In the genomic region with DNA sequence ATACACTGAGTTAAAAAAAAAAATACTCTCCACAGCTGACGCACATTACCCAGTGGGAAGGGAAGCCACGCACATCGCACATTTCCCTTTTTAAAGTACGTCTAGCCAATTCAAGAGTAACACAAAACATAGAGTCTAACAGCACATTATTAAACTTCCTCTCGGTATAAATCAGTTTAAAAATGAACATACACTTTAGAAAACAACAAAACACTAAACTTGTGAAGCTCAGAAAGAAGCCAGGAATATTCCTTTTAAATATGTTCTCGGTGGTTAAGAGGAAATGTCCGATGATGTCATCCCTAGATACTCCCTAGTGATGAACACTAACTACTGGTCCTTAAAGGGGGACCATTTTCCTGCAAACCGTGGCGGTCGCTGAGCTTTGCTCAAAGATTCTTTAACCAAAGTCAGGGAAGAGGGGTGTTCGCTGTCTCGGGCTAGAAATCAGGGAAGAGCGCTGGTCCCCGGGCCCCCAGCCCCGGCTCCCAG, we compare ENCODE assay signal across 8 cellular contexts. TPM values are rescaled to one million over a fixed set of nuclear protein-coding genes. Genes with fewer than 3 reads are reported as not detected.
DNase-seq lines count a peak whose midpoint lies in the region; ATAC-seq and TF ChIP-seq lines count a peak whose summit lies in the region.

No MANE protein-coding gene starts in this region.

- H4K20me1 ChIP-seq in IMR-90 (ENCODE audit: insufficient read depth, low read length), result no peaks in the 10 kb centered on the region

- DNase-seq in SKM-1 treated with dmso at 0.1 percent for 144 hours (lab: John Stamatoyannopoulos, UW; ENCODE audit: unreplicated experiment), result peak; percentile 19
- DNase-seq in SKM-1 (lab: John Stamatoyannopoulos, UW; ENCODE audit: unreplicated experiment), result no peak
- DNase-seq in IMR-90, result peak; percentile 62
- peak in 10 of 34 experiments; percentile 1 to 35 (median 4) for DNase-seq in T-cell
- DNase-seq in epidermal melanocyte (ENCODE audit: insufficient read length, low spot score), result peak; percentile 34
- DNase-seq in uterus, result no peak

- peak overlapping the region; percentile 56 to 68 for H3K27ac Mint-ChIP-seq in T-cell

- peaks cover 11 to 15% of the 10 kb centered on the region in 2 experiments for H3K79me1 ChIP-seq in IMR-90 (ENCODE audit: low read depth in 1 of 2, low read length in 2 of 2)

- no TSS peak for BruUV-seq in IMR-90 (replicated peaks; lab: Mats Ljungman, UMichigan)

- H3K4me1 ChIP-seq in IMR-90 (ENCODE audit: control insufficient read depth, insufficient read depth, low read length), result no peaks in the 10 kb centered on the region; the same call in 1 of the 2 replicates
- no peaks in the 10 kb centered on the region for H3K4me1 ChIP-seq in mononuclear cell (ENCODE audit: insufficient read depth, low read length)
- no peaks in the 10 kb centered on the region for H3K4me1 ChIP-seq in uterus

- TF ChIP-seq CTCF in IMR-90 (conservative IDR thresholded peaks at IDR 0.05; ENCODE audit: low read depth, low read length) (no peak), uterus (IDR thresholded peaks at IDR 0.05) (no peak)

- TF ChIP-seq POLR2A in IMR-90 (IDR thresholded peaks at IDR 0.05; ENCODE audit: low read depth, low read length) (no peak), uterus (IDR thresholded peaks at IDR 0.05) (no peak)

- peaks cover 8 to 23% of the 10 kb centered on the region in 2 donors for H3K27me3 Mint-ChIP-seq in T-cell

- intact Hi-C loops in IMR-90 (cut with micrococcal nuclease), result no loop called here
- intact Hi-C loops in uterus (cut with DNase I; ENCODE audit: low total_unique reads), result no loop called here

- H3K9me3 ChIP-seq in IMR-90 (ENCODE audit: control insufficient read depth, insufficient read depth, low read length) (no peaks in the 10 kb centered on the region), mononuclear cell (ENCODE audit: low read depth, low read length) (no peaks in the 10 kb centered on the region), uterus (no peaks in the 10 kb centered on the region)

- H3K9ac ChIP-seq in IMR-90 (ENCODE audit: low read depth, low read length), result 0 out of 2 replicates have a peak overlapping the region, but pooled peaks have one; percentile 52

- no peak overlapping the region for H2AK5ac ChIP-seq in IMR-90 (ENCODE audit: low read depth, low read length)

- H3K4me1 Mint-ChIP-seq in T-cell, result peaks cover 18 to 20% (median 20%) of the 10 kb centered on the region in 3 donors

- H2AK9ac ChIP-seq in IMR-90 (replicated peaks; ENCODE audit: low read depth, low read length, poor library complexity), result peak overlapping the region; percentile 70

- in situ Hi-C loops in IMR-90 (cut with MboI; ENCODE audit: low sequenced_read_pairs), result no loop called here

- POLR2A ChIA-PET in IMR-90 (lab: Charles Lee; ENCODE audit: unreplicated experiment), result no interaction called here
- POLR2A ChIA-PET in T-cell (lab: Charles Lee), result interaction anchor here (0.6 to 1.1 kb wide), 2 partner anchors 10 to 154 kb away, joined by 3 to 8 read pairs; partner anchors contain the start of gene DUT (in 1 of the 2)

- dilution Hi-C loops in IMR-90 (cut with HindIII; ENCODE audit: low sequenced_read_pairs, unreplicated experiment), result no loop called here

- H3K4ac ChIP-seq in IMR-90 (ENCODE audit: low read depth, low read length), result no peak overlapping the region

- H3K18ac ChIP-seq in IMR-90 (ENCODE audit: low read depth, low read length), result no peak overlapping the region

- H3K36me3 ChIP-seq in IMR-90 (ENCODE audit: control insufficient read depth, insufficient read depth, low read length) (no peaks in the 10 kb centered on the region), uterus (no peaks in the 10 kb centered on the region)

- peak overlapping the region; percentile 17 for H2BK5ac ChIP-seq in IMR-90 (ENCODE audit: low read depth, low read length, poor library complexity, severe bottlenecking)

- 0 out of 2 replicates have a peak overlapping the region, but pooled peaks have one; percentile 43 for H4K91ac ChIP-seq in IMR-90 (ENCODE audit: insufficient read depth, low read depth, low read length)

- peaks cover 0 to 6% (median 2%) of the 10 kb centered on the region in 3 donors for H3K9me3 Mint-ChIP-seq in T-cell

- H3K9me1 ChIP-seq in IMR-90 (ENCODE audit: insufficient read depth, low read length), result no peaks in the 10 kb centered on the region

- H3K14ac ChIP-seq in IMR-90 (replicated peaks; ENCODE audit: low read depth, low read length), result no peak overlapping the region

- WGBS in IMR-90 (ENCODE audit: extremely low coverage in 2 of 2, insufficient read length in 1 of 2), 2 experiments, result 20% methylated on average over 1 of the region's 15 CpGs; no CpG with 5 or more reads in 1 of the 2 experiments

- H3K4me2 ChIP-seq in IMR-90 (ENCODE audit: low read depth, low read length), result peak overlapping the region; percentile 85

- 0 out of 4 replicates have a peak overlapping the region, but pooled peaks of 1 of the 2 experiments have one; percentile 2 for H4K8ac ChIP-seq in IMR-90 (ENCODE audit: low read depth in 2 of 2, low read length in 2 of 2)

- H3K27ac ChIP-seq in IMR-90 (ENCODE audit: insufficient read depth, low read length) (peak overlapping the region; percentile 20; the same call in 1 of the 2 replicates), uterus (peak overlapping the region in 1 of 2 donors; percentile 56)

- H3K36me3 Mint-ChIP-seq in T-cell, result peaks cover 3% of the 10 kb centered on the region

- H4K5ac ChIP-seq in IMR-90 (ENCODE audit: low read depth, low read length), result no peak overlapping the region

- no peak overlapping the region for H2BK20ac ChIP-seq in IMR-90 (ENCODE audit: low read depth, low read length)

- H3K27me3 ChIP-seq in IMR-90 (ENCODE audit: control insufficient read depth, insufficient read depth, low read length) (0 out of 2 replicates have a peak, but pooled peaks cover 2% of the 10 kb centered on the region), mononuclear cell (ENCODE audit: insufficient read depth, low read length) (peaks cover 23% of the 10 kb centered on the region), uterus (no peaks in the 10 kb centered on the region)

- CTCF ChIA-PET in IMR-90 (lab: Yijun Ruan, JAX), result interaction anchor here (0.7 kb wide), 2 partner anchors 36 to 1049 kb away, joined by 3 read pairs; no protein-coding TSS in a partner anchor
- CTCF ChIA-PET in T-cell (lab: Charles Lee), result interaction anchor here in 1 of 2 donors (0.7 kb wide), 2 partner anchors 19 to 26 kb away, joined by 3 read pairs; no protein-coding TSS in a partner anchor

- H3K56ac ChIP-seq in IMR-90 (ENCODE audit: extremely low read depth, insufficient read depth, low read length), result 0 out of 2 replicates have a peak overlapping the region, but pooled peaks have one; percentile 6

- H2BK15ac ChIP-seq in IMR-90 (ENCODE audit: low read depth, low read length), result peak overlapping the region; percentile 60; the same call in 1 of the 3 replicates

- no peak overlapping the region for H3K23ac ChIP-seq in IMR-90 (ENCODE audit: low read depth, low read length)

- H2AFZ ChIP-seq in IMR-90 (replicated peaks; ENCODE audit: low read length, poor library complexity), result peak overlapping the region; percentile 92

- ATAC-seq in GM21786 (IDR thresholded peaks at IDR 0.05; ENCODE audit: unreplicated experiment) (peak; percentile 69), IMR-90 (ENCODE audit: low read depth) (peak; percentile 75), T-cell (replicated peaks in 1 of 4) (peak; percentile 35 to 69 (median 58))

- no peak for TF ChIP-seq RAD21 in IMR-90 (IDR thresholded peaks at IDR 0.05; ENCODE audit: low read length)

- no peak overlapping the region for H2BK120ac ChIP-seq in IMR-90 (ENCODE audit: low read depth, low read length)

- H3K4me3 ChIP-seq in IMR-90 (ENCODE audit: insufficient read depth, low read depth, low read length) (peak overlapping the region; percentile 93), mononuclear cell (ENCODE audit: low read length) (peak overlapping the region; percentile 44), uterus (peak overlapping the region; percentile 16 to 47)

- peak overlapping the region; percentile 88 to 90 (median 90) for H3K4me3 Mint-ChIP-seq in T-cell

TF ChIP-seq in IMR-90, 13 proteins besides CTCF, POLR2A, EP300 and RAD21:
- TF ChIP-seq RFX5 (IDR thresholded peaks at IDR 0.05; ENCODE audit: low read depth, low read length), result no peak

RNA-seq across cellular contexts. Expression of gene MYEF2, which starts 0.7 kb away (rescaled TPM):
- total RNA-seq in IMR-90 (2012; rRNA removed) (4.5 and 7.5 TPM in 2 replicates), T-cell (10 to 100 TPM; 11.8 to 24.8 (median 15.3) TPM), mononuclear cell (14.1 TPM), uterus (10 to 100 TPM in 3 of 4 donors, 1 to 10 TPM in 1; 2.6 to 65.3 (median 35.5) TPM)
- 5.8 and 6.3 TPM in 2 replicates for polyA plus RNA-seq in IMR-90 (2012; rRNA removed)
- 2.0 and 3.0 TPM in 2 replicates for polyA plus RNA-seq in IMR-90 (2012; cell fraction: cytosol; rRNA removed)
- 5.7 and 15.3 TPM in 2 replicates for polyA plus RNA-seq in IMR-90 (2012; cell fraction: nucleus; rRNA removed; ENCODE audit: low replicate concordance)

RNA-seq across cellular contexts. Expression of gene CTXN2, which starts 14.0 kb away (rescaled TPM):
- not detected in 2 replicates for total RNA-seq in IMR-90 (2012; rRNA removed)
- polyA plus RNA-seq in IMR-90 (2012; rRNA removed), result not detected in 2 replicates
- not detected in 2 replicates for polyA plus RNA-seq in IMR-90 (2012; cell fraction: cytosol; rRNA removed)
- not detected in 2 replicates for polyA plus RNA-seq in IMR-90 (2012; cell fraction: nucleus; rRNA removed; ENCODE audit: low replicate concordance)
- not detected for total RNA-seq in T-cell
- total RNA-seq in mononuclear cell, result not detected
- total RNA-seq in uterus, result not detected

RNA-seq across cellular contexts. Expression of gene SLC12A1, which starts 28.7 kb away (rescaled TPM):
- not detected in 2 replicates for total RNA-seq in IMR-90 (2012; rRNA removed)
- polyA plus RNA-seq in IMR-90 (2012; rRNA removed), result not detected in 2 replicates
- polyA plus RNA-seq in IMR-90 (2012; cell fraction: cytosol; rRNA removed), result not detected in 2 replicates
- not detected in 2 replicates for polyA plus RNA-seq in IMR-90 (2012; cell fraction: nucleus; rRNA removed; ENCODE audit: low replicate concordance)
- total RNA-seq in T-cell, result not detected
- total RNA-seq in mononuclear cell, result not detected
- under 1 TPM in 1 of 4 donors, not detected in 3; 0.41 TPM for total RNA-seq in uterus

RNA-seq across cellular contexts. Expression of gene SLC24A5, which starts 56.6 kb away (rescaled TPM):
- not detected in 2 replicates for total RNA-seq in IMR-90 (2012; rRNA removed)
- not detected in 2 replicates for polyA plus RNA-seq in IMR-90 (2012; rRNA removed)
- not detected in 2 replicates for polyA plus RNA-seq in IMR-90 (2012; cell fraction: cytosol; rRNA removed)
- polyA plus RNA-seq in IMR-90 (2012; cell fraction: nucleus; rRNA removed; ENCODE audit: low replicate concordance), result not detected in 2 replicates
- not detected for total RNA-seq in T-cell
- total RNA-seq in mononuclear cell, result under 0.01 TPM
- total RNA-seq in uterus, result under 1 TPM in 1 of 4 donors, not detected in 3; 0.29 TPM

Comparison
In these comparisons a context has a peak if more than half of its experiments do, and no peak if none do; other contexts are left out.
1. DNase-seq: peak in SKM-1 treated with dmso at 0.1 percent for 144 hours (single experiment), IMR-90 (single experiment) and epidermal melanocyte (single experiment); none in SKM-1 (single experiment) and uterus (0 of 2).
2. H3K4me3 ChIP-seq: peak in every context shown above with its lines; median percentile 93 in IMR-90; 44 in mononuclear cell; 32 in uterus.
3. Peak in every context shown above with its lines, with median percentiles within 50 percentile points of each other: ATAC-seq.